8 cellular contexts compared by ENCODE assay signal in genomic region chr7:77439572-77439971, GRCh38. TPM values are rescaled to one million over a fixed set of nuclear protein-coding genes. Genes with fewer than 3 reads are reported as not detected.
DNase-seq lines count a peak whose midpoint lies in the region; ATAC-seq and TF ChIP-seq lines count a peak whose summit lies in the region.

No MANE protein-coding gene starts in this region.

- peak; percentile 57 for DNase-seq in D341Med (ENCODE audit: low spot score)
- peak; percentile 26 for DNase-seq in NCI-H526 treated with DMSO at 0.1 percent for 48 hours (lab: John Stamatoyannopoulos, UW)
- peak in 9 of 10 donors; percentile 46 to 83 (median 60) for DNase-seq in dorsolateral prefrontal cortex
- DNase-seq in naive thymus-derived CD4-positive, alpha-beta T cell = no peak
- DNase-seq in dedifferentiated amniotic fluid mesenchymal stem cell (ENCODE audit: extremely low spot score) = no peak
- no peak for DNase-seq in stimulated activated CD4-positive, alpha-beta T cell treated with anti-CD3 and anti-CD28 coated beads, Interleukin-2, amount 100 ng/mL, for 48 hours
- DNase-seq in activated effector memory CD4-positive, alpha-beta T cell treated with anti-CD3 and anti-CD28 coated beads, Interleukin-2, amount 50 U/mL, for 16 hours = no peak

- TF ChIP-seq CTCF in dorsolateral prefrontal cortex (IDR thresholded peaks at IDR 0.05 in 54 of 56, conservative IDR thresholded peaks at IDR 0.05 in 2 of 56; ENCODE audit: low read depth in 1 of 56, partially characterized antibody in 56 of 56) = peak in 55 of 56 donors; percentile 31 to 81 (median 58)

- intact Hi-C loops in dorsolateral prefrontal cortex (cut with DNase I) = loop anchor here (2.0 to 10.0 kb wide), 2 partner anchors 315 to 319 kb away; no protein-coding TSS in a partner anchor
- intact Hi-C loops in naive thymus-derived CD4-positive, alpha-beta T cell (cut with micrococcal nuclease) = no loop called here

- H3K9me3 ChIP-seq in naive thymus-derived CD4-positive, alpha-beta T cell (ENCODE audit: control insufficient read depth in 2 of 3, low read length in 3 of 3) = no peaks in the 10 kb centered on the region

- ATAC-seq in naive thymus-derived CD4-positive, alpha-beta T cell = peak; percentile 47
- ATAC-seq in HG03039 (IDR thresholded peaks at IDR 0.05; ENCODE audit: unreplicated experiment) = no peak

- H3K27me3 Mint-ChIP-seq in naive thymus-derived CD4-positive, alpha-beta T cell = peaks cover 0 to 8% (median 0%) of the 10 kb centered on the region in 5 donors

- no peaks in the 10 kb centered on the region for H3K9me3 Mint-ChIP-seq in naive thymus-derived CD4-positive, alpha-beta T cell

- CTCF ChIA-PET in naive thymus-derived CD4-positive, alpha-beta T cell (lab: Charles Lee) = interaction anchor here (1.0 kb wide), 1 partner anchor 211 kb away, joined by 3 read pairs; no protein-coding TSS in a partner anchor

- H3K27ac ChIP-seq in dorsolateral prefrontal cortex = peak overlapping the region in 4 of 59 donors; percentile 18 to 39 (median 32)
- H3K27ac ChIP-seq in naive thymus-derived CD4-positive, alpha-beta T cell (ENCODE audit: low read depth, low read length) = no peak overlapping the region

- no peaks in the 10 kb centered on the region for H3K36me3 ChIP-seq in naive thymus-derived CD4-positive, alpha-beta T cell (ENCODE audit: control insufficient read depth in 2 of 3, insufficient read depth in 3 of 3, low read length in 3 of 3)

- H3K27me3 ChIP-seq in dorsolateral prefrontal cortex = no peaks in the 10 kb centered on the region
- no peaks in the 10 kb centered on the region for H3K27me3 ChIP-seq in naive thymus-derived CD4-positive, alpha-beta T cell (ENCODE audit: control insufficient read depth in 2 of 2, insufficient read depth in 2 of 2, low read length in 2 of 2)

- POLR2A ChIA-PET in naive thymus-derived CD4-positive, alpha-beta T cell (lab: Charles Lee) = no interaction called here

- peak overlapping the region in 11 of 59 donors; percentile 9 to 42 (median 28) for H3K4me3 ChIP-seq in dorsolateral prefrontal cortex
- no peak overlapping the region for H3K4me3 ChIP-seq in naive thymus-derived CD4-positive, alpha-beta T cell (ENCODE audit: low read length)

- no peaks in the 10 kb centered on the region for H3K36me3 Mint-ChIP-seq in naive thymus-derived CD4-positive, alpha-beta T cell

- no peak overlapping the region for H3K4me3 Mint-ChIP-seq in naive thymus-derived CD4-positive, alpha-beta T cell

- H3K4me1 ChIP-seq in naive thymus-derived CD4-positive, alpha-beta T cell (ENCODE audit: control insufficient read depth in 2 of 2, insufficient read depth in 2 of 2, low read length in 2 of 2) = peaks cover 0 to 3% of the 10 kb centered on the region in 2 donors

- no peak overlapping the region for H3K27ac Mint-ChIP-seq in naive thymus-derived CD4-positive, alpha-beta T cell

- peaks cover 0 to 5% (median 0%) of the 10 kb centered on the region in 7 donors for H3K4me1 Mint-ChIP-seq in naive thymus-derived CD4-positive, alpha-beta T cell

RNA-seq across cellular contexts. Expression of gene GSAP, which starts 23.4 kb away (rescaled TPM):
- 10 to 100 TPM; 13.6 to 37.9 (median 23.4) TPM for total RNA-seq in dorsolateral prefrontal cortex
- 10 to 100 TPM; 14.9 to 59.8 (median 29.2) TPM for total RNA-seq in naive thymus-derived CD4-positive, alpha-beta T cell
- polyA plus RNA-seq in naive thymus-derived CD4-positive, alpha-beta T cell = 1 to 10 TPM; 6.6 to 7.3 TPM

Comparison
In these comparisons a context has a peak if more than half of its experiments do, and no peak if none do; other contexts are left out.
1. DNase-seq: peak in D341Med (single experiment), NCI-H526 treated with DMSO at 0.1 percent for 48 hours (single experiment) and dorsolateral prefrontal cortex (9 of 10); none in naive thymus-derived CD4-positive, alpha-beta T cell (0 of 9), dedifferentiated amniotic fluid mesenchymal stem cell (single experiment), stimulated activated CD4-positive, alpha-beta T cell treated with anti-CD3 and anti-CD28 coated beads, Interleukin-2, amount 100 ng/mL, for 48 hours (0 of 2) and activated effector memory CD4-positive, alpha-beta T cell treated with anti-CD3 and anti-CD28 coated beads, Interleukin-2, amount 50 U/mL, for 16 hours (single experiment).
2. intact Hi-C loops: an anchor here in dorsolateral prefrontal cortex (2.0 to 10.0 kb wide); none called in naive thymus-derived CD4-positive, alpha-beta T cell.